Comparison of ENCODE assay signal across 8 cellular contexts in genomic region chr12:46373303-46374182, GRCh38. TPM values are rescaled to one million over a fixed set of nuclear protein-coding genes. Genes with fewer than 3 reads are reported as not detected.
DNase-seq lines count a peak whose midpoint lies in the region; ATAC-seq and TF ChIP-seq lines count a peak whose summit lies in the region.

No MANE protein-coding gene starts in this region.

- POLR2A ChIA-PET in naive thymus-derived CD8-positive, alpha-beta T cell (lab: Charles Lee): interaction anchor here (0.7 to 3.6 kb wide), 9 partner anchors 9 to 150 kb away, joined by 3 to 57 read pairs (median 5); partner anchors contain the start of gene SLC38A1

- peaks cover 0 to 3% (median 0%) of the 10 kb centered on the region in 5 donors for H3K27me3 Mint-ChIP-seq in naive thymus-derived CD8-positive, alpha-beta T cell
- H3K27me3 Mint-ChIP-seq in type B pancreatic cell: no peaks in the 10 kb centered on the region

- peaks cover 6 to 32% (median 18%) of the 10 kb centered on the region in 3 donors for H3K36me3 Mint-ChIP-seq in naive thymus-derived CD8-positive, alpha-beta T cell
- peaks cover 23% of the 10 kb centered on the region for H3K36me3 Mint-ChIP-seq in type B pancreatic cell

- H3K27ac ChIP-seq in esophagus squamous epithelium: peak overlapping the region; percentile 98

- intact Hi-C loops in esophagus squamous epithelium (cut with DNase I): no loop called here

- ATAC-seq in naive thymus-derived CD8-positive, alpha-beta T cell: peak; percentile 5 to 12

- peak overlapping the region; percentile 86 to 99 (median 98) for H3K4me3 Mint-ChIP-seq in naive thymus-derived CD8-positive, alpha-beta T cell
- peak overlapping the region; percentile 97 for H3K4me3 Mint-ChIP-seq in type B pancreatic cell

- peak overlapping the region; percentile 85 to 100 (median 99) for H3K27ac Mint-ChIP-seq in naive thymus-derived CD8-positive, alpha-beta T cell
- H3K27ac Mint-ChIP-seq in type B pancreatic cell: peak overlapping the region; percentile 99

- peak; percentile 3 to 19 for DNase-seq in NCI-H2081 (lab: John Stamatoyannopoulos, UW)
- DNase-seq in NCI-H2081 treated with DMSO at 0.1 percent for 48 hours (lab: John Stamatoyannopoulos, UW): no peak
- DNase-seq in NCI-H2227 (lab: John Stamatoyannopoulos, UW; ENCODE audit: unreplicated experiment): peak; percentile 33
- peak; percentile 17 for DNase-seq in activated T-helper 1 cell treated with Interleukin-2 at 50 U/mL for 16 hours (ENCODE audit: low read depth)
- no peak for DNase-seq in esophagus squamous epithelium (lab: John Stamatoyannopoulos, UW)
- DNase-seq in naive thymus-derived CD8-positive, alpha-beta T cell: peak; percentile 21 to 67 (median 39)
- DNase-seq in type B pancreatic cell (ENCODE audit: extremely low spot score, unreplicated experiment): peak; percentile 78
- no peak for DNase-seq in NCI-H2171 treated with DMSO at 0.1 percent for 48 hours (lab: John Stamatoyannopoulos, UW)

- H3K9me3 Mint-ChIP-seq in naive thymus-derived CD8-positive, alpha-beta T cell: peaks cover 0 to 4% (median 0%) of the 10 kb centered on the region in 9 donors
- no peaks in the 10 kb centered on the region for H3K9me3 Mint-ChIP-seq in type B pancreatic cell

- peaks cover 4 to 27% (median 14%) of the 10 kb centered on the region in 3 donors for H3K36me3 ChIP-seq in esophagus squamous epithelium

- TF ChIP-seq POLR2A in esophagus squamous epithelium (IDR thresholded peaks at IDR 0.05): peak in 1 of 4 donors; percentile 47

- H3K27me3 ChIP-seq in esophagus squamous epithelium: no peaks in the 10 kb centered on the region

- H3K4me1 ChIP-seq in esophagus squamous epithelium: peaks cover 8 to 34% (median 15%) of the 10 kb centered on the region in 3 donors

- WGBS in esophagus squamous epithelium, 2 donors: 27% methylated on average over 16 to 25 of the region's 33 CpGs

- TF ChIP-seq CTCF in esophagus squamous epithelium (IDR thresholded peaks at IDR 0.05): peak in 1 of 6 experiments; percentile 12
- TF ChIP-seq CTCF in type B pancreatic cell (conservative IDR thresholded peaks at IDR 0.05): peak; percentile 29

- no peaks in the 10 kb centered on the region for H3K9me3 ChIP-seq in esophagus squamous epithelium

- peak overlapping the region; percentile 86 to 99 (median 94) for H3K4me3 ChIP-seq in esophagus squamous epithelium

- peaks cover 18 to 51% (median 41%) of the 10 kb centered on the region in 4 donors for H3K4me1 Mint-ChIP-seq in naive thymus-derived CD8-positive, alpha-beta T cell
- H3K4me1 Mint-ChIP-seq in type B pancreatic cell (ENCODE audit: unreplicated experiment): peaks cover 28% of the 10 kb centered on the region

RNA-seq across cellular contexts. Expression of gene SLC38A2, which starts 1.0 kb away (rescaled TPM):
- total RNA-seq in esophagus squamous epithelium: 100 to 1,000 TPM; 242 to 468 (median 286) TPM
- 100 to 1,000 TPM; 351 to 368 TPM for total RNA-seq in naive thymus-derived CD8-positive, alpha-beta T cell
- polyA plus RNA-seq in naive thymus-derived CD8-positive, alpha-beta T cell: 10 to 100 TPM; 52.0 to 96.1 (median 57.4) TPM
- 204 and 217 TPM in 2 replicates for total RNA-seq in type B pancreatic cell (ENCODE audit: low replicate concordance)

Comparison
In these comparisons a context has a peak if more than half of its experiments do, and no peak if none do; other contexts are left out.
1. DNase-seq: peak in NCI-H2081 (2 of 2), NCI-H2227 (single experiment), activated T-helper 1 cell treated with Interleukin-2 at 50 U/mL for 16 hours (single experiment), naive thymus-derived CD8-positive, alpha-beta T cell (10 of 10) and type B pancreatic cell (single experiment); none in NCI-H2081 treated with DMSO at 0.1 percent for 48 hours (single experiment), esophagus squamous epithelium (single experiment) and NCI-H2171 treated with DMSO at 0.1 percent for 48 hours (single experiment).